ENCODE assay signal across 29 cellular contexts in the genomic region with DNA sequence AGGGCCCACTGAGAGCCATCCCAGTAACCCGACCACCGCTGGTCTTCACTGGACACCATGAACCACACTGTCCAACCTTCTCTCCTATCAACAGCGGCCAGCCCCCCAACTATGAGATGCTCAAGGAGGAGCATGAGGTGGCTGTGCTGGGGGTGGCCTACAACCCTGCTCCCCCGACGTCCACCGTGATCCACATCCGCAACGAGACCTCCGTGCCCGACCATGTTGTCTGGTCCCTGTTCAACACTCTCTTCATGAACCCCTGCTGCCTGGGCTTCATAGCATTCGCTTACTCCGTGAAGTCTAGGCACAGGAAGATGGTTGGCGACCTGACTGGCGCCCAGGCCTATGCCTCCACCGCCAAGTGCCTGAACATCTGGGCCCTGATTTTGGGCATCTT.
"Had no signal": no experiment of that assay in that cellular context is flagged by ENCODE, and none has a peak within 500 bp of the region (broad histone marks: within the 10 kb centered on the region; RNA-seq: fewer than 3 reads in every experiment).

No MANE protein-coding gene starts in this region.

- H3K79me2 ChIP-seq: hepatocyte had no signal

- H3K27me3 Mint-ChIP-seq: dendritic cell treated with granulocyte-macrophage colony-stimulating factor and Interleukin-4, amounts not matched to agents 40 ng/mL and 50 ng/mL, for 4 days; effector memory CD8-positive, alpha-beta T cell had no signal

- FAIRE-seq: endometrium, endothelial cell of umbilical vein, frontal cortex had no signal

- H3K9me3 ChIP-seq: esophagus squamous epithelium, gastrocnemius medialis, gastroesophageal sphincter had no signal

- H3K4me2 ChIP-seq: hepatocyte had no signal

- ATAC-seq: effector memory CD8-positive, alpha-beta T cell; esophagus mucosa; foreskin keratinocyte; gastrocnemius medialis; gastroesophageal sphincter; heart left ventricle; heart right ventricle had no signal

- H3K36me3 ChIP-seq: colonic mucosa, esophagus muscularis mucosa, esophagus squamous epithelium, gastrocnemius medialis, gastroesophageal sphincter, heart left ventricle, heart right ventricle had no signal

- H2AFZ ChIP-seq: hepatocyte had no signal

- H3K4me3 ChIP-seq: colonic mucosa, coronary artery, dorsolateral prefrontal cortex, esophagus muscularis mucosa, esophagus squamous epithelium, gastrocnemius medialis, gastroesophageal sphincter, heart left ventricle, heart right ventricle, hepatocyte had no signal

- H3K27ac ChIP-seq: colonic mucosa, coronary artery, dorsolateral prefrontal cortex, epithelial cell of prostate, esophagus muscularis mucosa, esophagus squamous epithelium, foreskin keratinocyte, gastrocnemius medialis, gastroesophageal sphincter, heart left ventricle, heart right ventricle, hepatocyte had no signal

- H3K4me1 ChIP-seq: colonic mucosa, esophagus muscularis mucosa, esophagus squamous epithelium, foreskin keratinocyte, gastrocnemius medialis, gastroesophageal sphincter, heart left ventricle, heart right ventricle had no signal

- H3K4me3 Mint-ChIP-seq: dendritic cell treated with granulocyte-macrophage colony-stimulating factor and Interleukin-4, amounts not matched to agents 40 ng/mL and 50 ng/mL, for 4 days; effector memory CD8-positive, alpha-beta T cell; endodermal cell had no signal

- H3K27ac Mint-ChIP-seq: dendritic cell treated with granulocyte-macrophage colony-stimulating factor and Interleukin-4, amounts not matched to agents 40 ng/mL and 50 ng/mL, for 4 days; effector memory CD8-positive, alpha-beta T cell; endodermal cell had no signal

- DNase-seq: colonic mucosa; cortex of kidney; dermis blood vessel endothelial cell; dorsolateral prefrontal cortex; effector CD4-positive, alpha-beta T cell; effector CD8-positive, alpha-beta T cell; effector memory CD4-positive, alpha-beta T cell; effector memory CD8-positive, alpha-beta T cell; endodermal cell; erythroblast; esophagus squamous epithelium; foreskin fibroblast; foreskin keratinocyte; foreskin melanocyte; gastrocnemius medialis; glutamatergic neuron; head of caudate nucleus; heart left ventricle; heart right ventricle had no signal

- H3K27me3 ChIP-seq: colonic mucosa, dorsolateral prefrontal cortex, esophagus muscularis mucosa, esophagus squamous epithelium, foreskin keratinocyte, gastrocnemius medialis, gastroesophageal sphincter, heart left ventricle, heart right ventricle, hepatocyte had no signal
